In the genomic region with DNA sequence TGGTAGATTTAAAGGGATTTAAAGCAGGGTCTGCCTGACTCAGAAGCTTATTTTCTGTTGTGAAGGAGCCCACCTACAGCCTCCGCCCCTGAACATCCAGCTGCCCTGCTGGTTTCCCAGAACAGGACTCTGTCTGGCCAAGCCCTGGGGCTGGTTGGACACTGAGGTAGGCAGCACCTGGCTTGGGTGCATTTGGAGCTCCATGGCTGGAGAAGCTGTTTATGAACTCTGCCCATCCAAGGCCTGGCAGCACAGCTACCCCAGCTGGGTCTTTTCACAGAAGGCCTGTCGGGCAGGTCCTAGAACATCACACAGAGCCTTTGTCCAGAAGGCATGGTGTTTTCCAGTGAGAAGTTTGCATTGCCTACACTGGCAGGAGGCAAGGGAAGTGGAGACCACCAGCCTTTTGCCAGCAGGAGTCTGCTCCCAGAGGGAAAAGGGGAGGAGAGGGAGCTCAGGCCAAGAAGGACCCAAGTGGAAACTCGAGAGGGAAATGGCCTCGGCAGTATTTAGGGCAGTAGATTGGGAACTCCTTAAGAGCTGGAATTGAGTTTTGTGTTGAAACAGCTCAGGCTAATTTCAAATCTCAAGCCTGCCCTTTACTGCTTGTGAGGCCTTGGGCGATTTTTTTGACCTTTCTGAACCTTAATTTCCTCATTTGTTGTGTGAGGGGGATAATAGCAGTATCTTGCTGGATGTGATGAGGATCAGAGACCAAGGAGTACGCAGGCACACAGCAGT, we compare ENCODE assay signal across 8 cellular contexts. TPM values are rescaled to one million over a fixed set of nuclear protein-coding genes. Genes with fewer than 3 reads are reported as not detected.
A peak's percentile ranks its signal among the peaks of the same experiment; 100 is the strongest.
DNase-seq lines count a peak whose midpoint lies in the region; ATAC-seq and TF ChIP-seq lines count a peak whose summit lies in the region.

No MANE protein-coding gene starts in this region.

- ATAC-seq in activated CD8-positive, alpha-beta memory T cell treated with anti-CD3 and anti-CD28 coated beads, Interleukin-2, amount 10 ng/mL, durations not matched to agents 7 days and 5 days, result no peak
- no peak for ATAC-seq in GM19351 (IDR thresholded peaks at IDR 0.05; ENCODE audit: unreplicated experiment)

- no peak for DNase-seq in activated CD8-positive, alpha-beta memory T cell treated with anti-CD3 and anti-CD28 coated beads, Interleukin-2, amount 10 ng/mL, durations not matched to agents 7 days and 5 days
- no peak for DNase-seq in activated CD8-positive, alpha-beta memory T cell treated with anti-CD3 and anti-CD28 coated beads, Interleukin-2, amount 50 U/mL, for 4 hours
- DNase-seq in chondrocyte (ENCODE audit: low spot score) (no peak), type B pancreatic cell (ENCODE audit: extremely low spot score, unreplicated experiment) (no peak), GM10248 (ENCODE audit: extremely low spot score) (no peak), NCI-H446 treated with DMSO at 0.1 percent for 48 hours (lab: John Stamatoyannopoulos, UW) (no peak)

- H3K27ac ChIP-seq in muscle layer of colon (ENCODE audit: low read depth, low read length), result peak overlapping the region; percentile 59

- peaks cover 24% of the 10 kb centered on the region for H3K4me1 ChIP-seq in muscle layer of colon (ENCODE audit: insufficient read depth, low read length)

- POLR2A ChIA-PET in GM10248 (lab: Yijun Ruan, JAX), result interaction anchor here (1.5 to 3.3 kb wide), 3 partner anchors 12 to 60 kb away, joined by 4 to 20 read pairs (median 8); a partner anchor contains a TSS

- H3K9me3 ChIP-seq in muscle layer of colon (ENCODE audit: low read length), result no peaks in the 10 kb centered on the region

- TF ChIP-seq CTCF in chondrocyte (IDR thresholded peaks at IDR 0.05), result no peak
- no peak for TF ChIP-seq CTCF in type B pancreatic cell (conservative IDR thresholded peaks at IDR 0.05)
- TF ChIP-seq CTCF in GM10248 (IDR thresholded peaks at IDR 0.05; ENCODE audit: control extremely low read depth, extremely low read depth, low read depth, missing control alignments), result no peak

- H3K9me3 Mint-ChIP-seq in activated CD8-positive, alpha-beta memory T cell treated with anti-CD3 and anti-CD28 coated beads, Interleukin-2, amount 10 ng/mL, durations not matched to agents 7 days and 5 days (ENCODE audit: low read depth), result no peaks in the 10 kb centered on the region
- H3K9me3 Mint-ChIP-seq in chondrocyte (ENCODE audit: low read depth) (no peaks in the 10 kb centered on the region), type B pancreatic cell (no peaks in the 10 kb centered on the region)

- H3K36me3 Mint-ChIP-seq in activated CD8-positive, alpha-beta memory T cell treated with anti-CD3 and anti-CD28 coated beads, Interleukin-2, amount 10 ng/mL, durations not matched to agents 7 days and 5 days, result peaks cover 13% of the 10 kb centered on the region
- H3K36me3 Mint-ChIP-seq in chondrocyte (ENCODE audit: low read depth), result no peaks in the 10 kb centered on the region
- H3K36me3 Mint-ChIP-seq in type B pancreatic cell, result no peaks in the 10 kb centered on the region

- peaks cover 67% of the 10 kb centered on the region for H3K4me1 Mint-ChIP-seq in activated CD8-positive, alpha-beta memory T cell treated with anti-CD3 and anti-CD28 coated beads, Interleukin-2, amount 10 ng/mL, durations not matched to agents 7 days and 5 days
- peaks cover 22% of the 10 kb centered on the region for H3K4me1 Mint-ChIP-seq in chondrocyte (ENCODE audit: low read depth)
- H3K4me1 Mint-ChIP-seq in type B pancreatic cell (ENCODE audit: unreplicated experiment), result peaks cover 36% of the 10 kb centered on the region

- H3K9ac ChIP-seq in muscle layer of colon (ENCODE audit: low read length), result no peak overlapping the region

- H3K4me3 ChIP-seq in muscle layer of colon (ENCODE audit: low read depth in 1 of 2, low read length in 2 of 2), result no peak overlapping the region

- no peaks in the 10 kb centered on the region for H3K27me3 Mint-ChIP-seq in activated CD8-positive, alpha-beta memory T cell treated with anti-CD3 and anti-CD28 coated beads, Interleukin-2, amount 10 ng/mL, durations not matched to agents 7 days and 5 days
- H3K27me3 Mint-ChIP-seq in chondrocyte (ENCODE audit: low read depth) (no peaks in the 10 kb centered on the region), type B pancreatic cell (no peaks in the 10 kb centered on the region)

- H3K27ac Mint-ChIP-seq in activated CD8-positive, alpha-beta memory T cell treated with anti-CD3 and anti-CD28 coated beads, Interleukin-2, amount 10 ng/mL, durations not matched to agents 7 days and 5 days, result peak overlapping the region; percentile 86
- peak overlapping the region; percentile 39 for H3K27ac Mint-ChIP-seq in chondrocyte (ENCODE audit: unreplicated experiment)
- H3K27ac Mint-ChIP-seq in type B pancreatic cell, result peak overlapping the region; percentile 92

- H3K4me3 Mint-ChIP-seq in activated CD8-positive, alpha-beta memory T cell treated with anti-CD3 and anti-CD28 coated beads, Interleukin-2, amount 10 ng/mL, durations not matched to agents 7 days and 5 days, result no peak overlapping the region
- H3K4me3 Mint-ChIP-seq in chondrocyte (ENCODE audit: unreplicated experiment), result no peak overlapping the region
- no peak overlapping the region for H3K4me3 Mint-ChIP-seq in type B pancreatic cell

- no peaks in the 10 kb centered on the region for H3K36me3 ChIP-seq in muscle layer of colon (ENCODE audit: insufficient read depth, low read length)

- CTCF ChIA-PET in activated CD8-positive, alpha-beta memory T cell treated with anti-CD3 and anti-CD28 coated beads, Interleukin-2, amount 10 ng/mL, durations not matched to agents 7 days and 5 days (lab: Charles Lee), result interaction anchor here (1.1 to 2.5 kb wide), 7 partner anchors 7 to 56 kb away, joined by 3 to 7 read pairs (median 4); a partner anchor contains a TSS
- CTCF ChIA-PET in GM10248 (lab: Yijun Ruan, JAX), result interaction anchor here (0.9 to 6.8 kb wide), 10 partner anchors 8 to 57 kb away, joined by 3 to 58 read pairs (median 6); no protein-coding TSS in a partner anchor

- no peaks in the 10 kb centered on the region for H3K27me3 ChIP-seq in muscle layer of colon (ENCODE audit: control insufficient read depth in 1 of 2, insufficient read depth in 2 of 2, low read length in 2 of 2)

RNA-seq across cellular contexts. Expression of a gene that starts 12.4 kb away (rescaled TPM):
- 100 to 1,000 TPM in 1 of 2 experiments, 10 to 100 TPM in 1; 74.0 to 115 TPM for total RNA-seq in activated CD8-positive, alpha-beta memory T cell treated with anti-CD3 and anti-CD28 coated beads, Interleukin-2, amount 10 ng/mL, durations not matched to agents 7 days and 5 days
- total RNA-seq in chondrocyte, result 73.7 to 100 TPM (median 80.3 TPM) in 3 replicates
- total RNA-seq in type B pancreatic cell (ENCODE audit: low replicate concordance), result 122 and 145 TPM in 2 replicates

RNA-seq across cellular contexts. Expression of a gene that starts 59.6 kb away (rescaled TPM):
- 10 to 100 TPM; 23.1 to 24.8 TPM for total RNA-seq in activated CD8-positive, alpha-beta memory T cell treated with anti-CD3 and anti-CD28 coated beads, Interleukin-2, amount 10 ng/mL, durations not matched to agents 7 days and 5 days
- 22.2 to 26.4 TPM (median 25.0 TPM) in 3 replicates for total RNA-seq in chondrocyte
- total RNA-seq in type B pancreatic cell (ENCODE audit: low replicate concordance), result 15.8 and 24.8 TPM in 2 replicates

Comparison
In these comparisons a context has a peak if more than half of its experiments do, and no peak if none do; other contexts are left out.
1. H3K27ac Mint-ChIP-seq: peak in every context shown above with its lines; median percentile 92 in type B pancreatic cell; 86 in activated CD8-positive, alpha-beta memory T cell treated with anti-CD3 and anti-CD28 coated beads, Interleukin-2, amount 10 ng/mL, durations not matched to agents 7 days and 5 days; 39 in chondrocyte.